8 cellular contexts compared by ENCODE assay signal in the genomic region with DNA sequence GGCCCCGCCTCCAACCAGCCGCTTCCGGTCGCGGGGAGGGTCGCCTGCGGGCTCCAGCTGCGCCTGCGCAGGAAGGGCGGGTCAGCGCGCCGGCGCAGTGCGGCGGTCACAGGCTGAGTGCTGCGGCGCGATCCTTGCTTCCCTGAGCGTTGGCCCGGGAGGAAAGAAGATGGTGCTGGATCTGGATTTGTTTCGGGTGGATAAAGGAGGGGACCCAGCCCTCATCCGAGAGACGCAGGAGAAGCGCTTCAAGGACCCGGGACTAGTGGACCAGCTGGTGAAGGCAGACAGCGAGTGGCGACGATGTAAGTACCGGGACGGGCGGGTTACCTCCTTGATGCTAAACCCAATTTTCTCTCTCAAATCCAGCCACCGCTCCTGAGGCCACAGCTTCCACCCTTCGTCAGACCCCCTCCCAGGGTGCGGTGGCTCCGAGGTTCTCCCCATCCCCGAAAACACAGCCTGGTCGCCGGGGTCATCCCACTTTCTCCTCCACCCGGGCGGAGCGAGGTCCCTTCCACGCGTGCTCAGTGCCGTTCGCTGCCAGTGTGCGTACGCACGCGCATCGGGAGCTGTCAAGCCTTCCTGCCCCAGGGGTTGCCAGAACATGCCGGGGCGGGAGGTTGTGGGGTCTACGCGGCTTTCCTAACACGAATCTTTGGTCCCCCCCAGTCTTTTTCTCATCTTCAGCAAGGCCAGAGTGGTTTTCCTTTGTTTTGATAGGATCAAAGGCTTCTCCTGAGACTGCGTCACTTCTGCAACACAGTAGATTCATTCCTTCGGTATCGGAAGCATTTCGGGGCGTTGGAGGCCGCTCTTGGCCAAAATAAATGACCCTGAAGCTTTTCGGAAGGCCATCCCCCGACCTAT. TPM values are rescaled to one million over a fixed set of nuclear protein-coding genes. Genes with fewer than 3 reads are reported as not detected.
DNase-seq lines count a peak whose midpoint lies in the region; ATAC-seq and TF ChIP-seq lines count a peak whose summit lies in the region.

SARS1 (plus strand) TSS at position 95 of the 870 bp plus-strand sequence; CDS start at position 170, 75 bp downstream.

- no peaks in the 10 kb centered on the region for H3K27me3 Mint-ChIP-seq in activated naive CD4-positive, alpha-beta T cell treated with anti-CD3 and anti-CD28 coated beads for 36 hours (ENCODE audit: low read depth)

- TF ChIP-seq CTCF in MM.1S (IDR thresholded peaks at IDR 0.05; ENCODE audit: low read length) (no peak), gastroesophageal sphincter (IDR thresholded peaks at IDR 0.05) (no peak)

- H2AFZ ChIP-seq in MM.1S (ENCODE audit: low read length), result peak within 1 kb of the TSS; percentile 64

- peak within 1 kb of the TSS; percentile 67; the same call in 1 of the 2 replicates for H3K9ac ChIP-seq in MM.1S (ENCODE audit: low read length)
- H3K9ac ChIP-seq in SK-N-MC (ENCODE audit: insufficient read length), result peak within 1 kb of the TSS; percentile 98

- peaks cover 46% of the 10 kb centered on the region for H3K79me2 ChIP-seq in MM.1S (ENCODE audit: low read length)

- TF ChIP-seq EP300 in gastroesophageal sphincter (IDR thresholded peaks at IDR 0.05), result no peak

- H3K9me3 Mint-ChIP-seq in activated naive CD4-positive, alpha-beta T cell treated with anti-CD3 and anti-CD28 coated beads for 36 hours, result peaks cover 2% of the 10 kb centered on the region

- peaks cover 46% of the 10 kb centered on the region for H3K36me3 Mint-ChIP-seq in activated naive CD4-positive, alpha-beta T cell treated with anti-CD3 and anti-CD28 coated beads for 36 hours (ENCODE audit: low read depth)

- TF ChIP-seq POLR2A in gastroesophageal sphincter (IDR thresholded peaks at IDR 0.05), result peak; percentile 80 to 87

- CTCF ChIA-PET in activated naive CD4-positive, alpha-beta T cell treated with anti-CD3 and anti-CD28 coated beads for 36 hours (lab: Charles Lee), result interaction anchor here (1.1 to 2.3 kb wide), 6 partner anchors 13 to 318 kb away, joined by 3 to 13 read pairs (median 4); partner anchors contain the start of gene TMEM167B

- peak within 1 kb of the TSS; percentile 100 for H3K27ac Mint-ChIP-seq in activated naive CD4-positive, alpha-beta T cell treated with anti-CD3 and anti-CD28 coated beads for 36 hours

- no peaks in the 10 kb centered on the region for H3F3A ChIP-seq in MM.1S (ENCODE audit: insufficient read depth, low read length)

- intact Hi-C loops in activated naive CD4-positive, alpha-beta T cell treated with anti-CD3 and anti-CD28 coated beads for 36 hours (cut with micrococcal nuclease), result loop anchor here (1.0 to 5.0 kb wide), 14 partner anchors 11 to 522 kb away; partner anchors contain the start of genes CELSR2, CLCC1, PRPF38B and PSMA5

- ATAC-seq in gastroesophageal sphincter, result peak; percentile 95

- peak within 1 kb of the TSS; percentile 92 for H3K4me3 ChIP-seq in HAP-1
- peak within 1 kb of the TSS; percentile 80 for H3K4me3 ChIP-seq in MM.1S (ENCODE audit: low read length)
- peak within 1 kb of the TSS; percentile 100 for H3K4me3 ChIP-seq in SK-N-MC
- H3K4me3 ChIP-seq in gastroesophageal sphincter, result peak within 1 kb of the TSS; percentile 69 to 70

- H3K4me1 ChIP-seq in HAP-1, result peaks cover 16% of the 10 kb centered on the region
- 0 out of 2 replicates have a peak, but pooled peaks cover 5% of the 10 kb centered on the region for H3K4me1 ChIP-seq in MM.1S (ENCODE audit: low read length)
- peaks cover 0 to 36% (median 9%) of the 10 kb centered on the region in 3 donors for H3K4me1 ChIP-seq in gastroesophageal sphincter

- WGBS in gastroesophageal sphincter (ENCODE audit: low coverage in 1 of 2), 2 donors, result 0% methylated on average over 15 to 31 of the region's 64 CpGs

- in situ Hi-C loops in HAP-1 (cut with MboI; ENCODE audit: low sequenced_read_pairs), result no loop called here

- peak within 1 kb of the TSS; percentile 100 for H3K4me3 Mint-ChIP-seq in activated naive CD4-positive, alpha-beta T cell treated with anti-CD3 and anti-CD28 coated beads for 36 hours

- H3K27ac ChIP-seq in MM.1S (ENCODE audit: low read length) (peak within 1 kb of the TSS; percentile 36; the same call in 1 of the 2 replicates), SK-N-MC (peak within 1 kb of the TSS; percentile 96), gastroesophageal sphincter (peak within 1 kb of the TSS; percentile 76 to 95 (median 91))

- H3K36me3 ChIP-seq in HAP-1 (replicated peaks), result peaks cover 30% of the 10 kb centered on the region
- H3K36me3 ChIP-seq in MM.1S (replicated peaks; ENCODE audit: insufficient read depth, low read length), result no peaks in the 10 kb centered on the region
- peaks cover 37% of the 10 kb centered on the region for H3K36me3 ChIP-seq in SK-N-MC (ENCODE audit: insufficient read depth, low read length)
- H3K36me3 ChIP-seq in gastroesophageal sphincter, result peaks cover 0 to 9% of the 10 kb centered on the region in 2 donors

- H3K9me2 ChIP-seq in MM.1S (replicated peaks; ENCODE audit: insufficient read depth, low read length), result no peaks in the 10 kb centered on the region

- peak; percentile 60 for DNase-seq in GF-D8 (lab: John Stamatoyannopoulos, UW)
- peak; percentile 88 to 93 for DNase-seq in HAP-1 (ENCODE audit: low spot score in 2 of 2)
- peak; percentile 75 for DNase-seq in MM.1S
- no peak for DNase-seq in SK-N-MC (ENCODE audit: low read depth, low spot score)
- DNase-seq in activated naive CD4-positive, alpha-beta T cell treated with anti-CD3 and anti-CD28 coated beads for 36 hours, result peak; percentile 90
- DNase-seq in nucleus accumbens (lab: John Stamatoyannopoulos, UW), result peak; percentile 36 to 96 (median 85)
- DNase-seq in superior temporal gyrus (ENCODE audit: extremely low spot score), result peak; percentile 93

- H3K9me3 ChIP-seq in HAP-1 (no peaks in the 10 kb centered on the region), MM.1S (replicated peaks; ENCODE audit: insufficient read depth, low read length) (no peaks in the 10 kb centered on the region), SK-N-MC (ENCODE audit: low read depth, low read length) (no peaks in the 10 kb centered on the region), gastroesophageal sphincter (no peaks in the 10 kb centered on the region)

- no peaks in the 10 kb centered on the region for H4K20me1 ChIP-seq in MM.1S (ENCODE audit: insufficient read depth, low read length)

- peak within 1 kb of the TSS; percentile 69 for H3K4me2 ChIP-seq in MM.1S (ENCODE audit: low read depth, low read length)

- H3K4me1 Mint-ChIP-seq in activated naive CD4-positive, alpha-beta T cell treated with anti-CD3 and anti-CD28 coated beads for 36 hours (ENCODE audit: low read depth), result peaks cover 24% of the 10 kb centered on the region

- H3K27me3 ChIP-seq in HAP-1 (ENCODE audit: low read depth) (no peaks in the 10 kb centered on the region), MM.1S (replicated peaks; ENCODE audit: insufficient read depth, low read length) (no peaks in the 10 kb centered on the region), gastroesophageal sphincter (no peaks in the 10 kb centered on the region)

RNA-seq across cellular contexts. Expression of gene SARS1, which starts in this region (rescaled TPM):
- 100 to 1,000 TPM; 363 TPM for total RNA-seq in activated naive CD4-positive, alpha-beta T cell treated with anti-CD3 and anti-CD28 coated beads for 36 hours
- 100 to 1,000 TPM; 154 to 187 (median 158) TPM for total RNA-seq in gastroesophageal sphincter

Comparison
In these comparisons a context has a peak if more than half of its experiments do, and no peak if none do; other contexts are left out.
1. H3K27ac ChIP-seq: peak in every context shown above with its lines; median percentile 96 in SK-N-MC; 91 in gastroesophageal sphincter; 36 in MM.1S.